1 cellular context compared by ENCODE assay signal in genomic region chr9:128080218-128080617, GRCh38.
TF ChIP-seq lines count a peak whose summit lies in the region.

No MANE protein-coding gene starts in this region.

TF ChIP-seq in K562, 482 proteins besides CTCF, POLR2A, EP300 and RAD21:
- 0 out of 2 replicates have a peak, but pooled peaks have one; percentile 24 for TF ChIP-seq DPF2 (IDR thresholded peaks at IDR 0.05)
- TF ChIP-seq ZNF384 (IDR thresholded peaks at IDR 0.05; ENCODE audit: low read depth, low read length): peak; percentile 68; the same call in 1 of the 2 replicates
- TF ChIP-seq ZNF644 (tag; IDR thresholded peaks at IDR 0.05; ENCODE audit: low read depth): 0 out of 2 replicates have a peak, but pooled peaks have one; percentile 38
- no peak for TF ChIP-seq POLR2H (tag; IDR thresholded peaks at IDR 0.05; ENCODE audit: low read depth)
- TF ChIP-seq, protein P1, sequence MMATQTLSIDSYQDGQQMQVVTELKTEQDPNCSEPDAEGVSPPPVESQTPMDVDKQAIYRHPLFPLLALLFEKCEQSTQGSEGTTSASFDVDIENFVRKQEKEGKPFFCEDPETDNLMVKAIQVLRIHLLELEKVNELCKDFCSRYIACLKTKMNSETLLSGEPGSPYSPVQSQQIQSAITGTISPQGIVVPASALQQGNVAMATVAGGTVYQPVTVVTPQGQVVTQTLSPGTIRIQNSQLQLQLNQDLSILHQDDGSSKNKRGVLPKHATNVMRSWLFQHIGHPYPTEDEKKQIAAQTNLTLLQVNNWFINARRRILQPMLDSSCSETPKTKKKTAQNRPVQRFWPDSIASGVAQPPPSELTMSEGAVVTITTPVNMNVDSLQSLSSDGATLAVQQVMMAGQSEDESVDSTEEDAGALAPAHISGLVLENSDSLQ (IDR thresholded peaks at IDR 0.05): peak; percentile 64
- TF ChIP-seq ZNF699 (CRISPR knock-in tag; IDR thresholded peaks at IDR 0.05; ENCODE audit: insufficient replicate concordance): peak; percentile 35
- no peak for TF ChIP-seq PREB (CRISPR knock-in tag; IDR thresholded peaks at IDR 0.05)
